Comparison of ENCODE assay signal across 8 cellular contexts in genomic region chr15:74873756-74874424, GRCh38. TPM values are rescaled to one million over a fixed set of nuclear protein-coding genes. Genes with fewer than 3 reads are reported as not detected.
DNase-seq lines count a peak whose midpoint lies in the region; ATAC-seq and TF ChIP-seq lines count a peak whose summit lies in the region.

No MANE protein-coding gene starts in this region.

- WGBS in mesendoderm (ENCODE audit: extremely low coverage, insufficient coverage, low lambda C conversion rate): no CpG with 5 or more reads among the region's 16 CpGs

- peaks cover 12% of the 10 kb centered on the region for H3K79me2 ChIP-seq in mesendoderm (ENCODE audit: control insufficient read depth, insufficient read depth, low read length)

- no peaks in the 10 kb centered on the region for H3K9me3 ChIP-seq in vagina

- H3K79me1 ChIP-seq in mesendoderm (ENCODE audit: low read length): no peaks in the 10 kb centered on the region

- H3K36me3 ChIP-seq in mesendoderm (ENCODE audit: control insufficient read depth, insufficient read depth, low read length): no peaks in the 10 kb centered on the region
- no peaks in the 10 kb centered on the region for H3K36me3 ChIP-seq in vagina

- no peak overlapping the region for H2BK15ac ChIP-seq in mesendoderm (replicated peaks; ENCODE audit: low read depth)

- H3K4me2 ChIP-seq in mesendoderm (ENCODE audit: low read length): peak overlapping the region; percentile 43

- peak overlapping the region; percentile 1 for H3K4me3 ChIP-seq in mesendoderm (ENCODE audit: low read length)
- H3K4me3 ChIP-seq in vagina: peak overlapping the region; percentile 54 to 69

- peak overlapping the region; percentile 52 for H3K27ac ChIP-seq in caudate nucleus (ENCODE audit: low read depth, low read length)
- no peak overlapping the region for H3K27ac ChIP-seq in mesendoderm (ENCODE audit: low read depth, low read length)
- H3K27ac ChIP-seq in vagina: peak overlapping the region; percentile 84

- no peak overlapping the region for H4K5ac ChIP-seq in mesendoderm (ENCODE audit: low read length)

- no peak for TF ChIP-seq CTCF in vagina (IDR thresholded peaks at IDR 0.05)

- DNase-seq in NOMO-1 treated with DMSO at 0.1 percent for 48 hours (lab: John Stamatoyannopoulos, UW; ENCODE audit: unreplicated experiment) (peak; percentile 40), NOMO-1 treated with dmso at 0.1 percent for 144 hours (lab: John Stamatoyannopoulos, UW; ENCODE audit: unreplicated experiment) (no peak), NCI-H460 (ENCODE audit: extremely low read depth, low read depth) (peak; percentile 7), caudate nucleus (lab: John Stamatoyannopoulos, UW) (peak in 8 of 61 donors; percentile 13 to 50 (median 42)), mesendoderm (peak; percentile 67), vagina (ENCODE audit: extremely low spot score in 2 of 2) (no peak)

- H3K4me1 ChIP-seq in mesendoderm (ENCODE audit: control insufficient read depth, low read depth, low read length) (peaks cover 2% of the 10 kb centered on the region), vagina (peaks cover 38% of the 10 kb centered on the region)

- intact Hi-C loops in vagina (cut with DNase I): no loop called here

- H3K4ac ChIP-seq in mesendoderm (ENCODE audit: low read depth, low read length): no peak overlapping the region

- H3K56ac ChIP-seq in mesendoderm (ENCODE audit: low read length): peak overlapping the region; percentile 51

- H2AK5ac ChIP-seq in mesendoderm (ENCODE audit: low read length): no peak overlapping the region

- no peaks in the 10 kb centered on the region for H3K27me3 ChIP-seq in mesendoderm (ENCODE audit: insufficient read depth, low read length, poor library complexity)
- no peaks in the 10 kb centered on the region for H3K27me3 ChIP-seq in vagina

- no peak overlapping the region for H2BK5ac ChIP-seq in mesendoderm (ENCODE audit: low read length)

- no peak overlapping the region for H2BK120ac ChIP-seq in mesendoderm (ENCODE audit: low read depth, low read length)

- ATAC-seq in HG03108 (IDR thresholded peaks at IDR 0.05; ENCODE audit: unreplicated experiment) (no peak), HG02970 (IDR thresholded peaks at IDR 0.05; ENCODE audit: low FRiP score, unreplicated experiment) (no peak)

- no peak overlapping the region for H3K18ac ChIP-seq in mesendoderm (ENCODE audit: low read length)

- no peak overlapping the region for H3K23ac ChIP-seq in mesendoderm (ENCODE audit: low read length)

- no peak for TF ChIP-seq POLR2A in vagina (IDR thresholded peaks at IDR 0.05)

- H4K8ac ChIP-seq in mesendoderm (ENCODE audit: low read depth, low read length): no peak overlapping the region

- H3K9ac ChIP-seq in mesendoderm (ENCODE audit: low read length): peak overlapping the region; percentile 72

RNA-seq across cellular contexts. Expression of gene SCAMP2, which starts 0.7 kb away (rescaled TPM):
- total RNA-seq in NCI-H460 (2014; rRNA removed; shearing (Covaris generic)): 20.4 and 27.6 TPM in 2 replicates
- 26.3 and 26.6 TPM in 2 replicates for polyA plus RNA-seq in NCI-H460 (2014; cell fraction: nucleus; rRNA removed)
- 36.0 TPM for polyA plus RNA-seq in mesendoderm (2013, experiment 1 of 2)
- polyA plus RNA-seq in mesendoderm (2013, experiment 2 of 2): 32.5 TPM
- total RNA-seq in vagina: 56.7 TPM

RNA-seq across cellular contexts. Expression of gene MPI, which starts 16.0 kb away (rescaled TPM):
- total RNA-seq in NCI-H460 (2014; rRNA removed; shearing (Covaris generic)): 31.6 and 39.8 TPM in 2 replicates
- 85.7 and 180 TPM in 2 replicates for polyA plus RNA-seq in NCI-H460 (2014; cell fraction: nucleus; rRNA removed)
- polyA plus RNA-seq in mesendoderm (2013, experiment 1 of 2): 21.1 TPM
- polyA plus RNA-seq in mesendoderm (2013, experiment 2 of 2): 20.1 TPM
- total RNA-seq in vagina: 43.2 TPM

RNA-seq across cellular contexts. Expression of gene ULK3, which starts 30.9 kb away (rescaled TPM):
- total RNA-seq in NCI-H460 (2014; rRNA removed; shearing (Covaris generic)): 32.1 and 32.7 TPM in 2 replicates
- 194 and 223 TPM in 2 replicates for polyA plus RNA-seq in NCI-H460 (2014; cell fraction: nucleus; rRNA removed)
- polyA plus RNA-seq in mesendoderm (2013, experiment 1 of 2): 13.7 TPM
- 13.9 TPM for polyA plus RNA-seq in mesendoderm (2013, experiment 2 of 2)
- total RNA-seq in vagina: 75.9 TPM

RNA-seq across cellular contexts. Expression of gene FAM219B, which starts 32.8 kb away (rescaled TPM):
- 41.3 and 41.9 TPM in 2 replicates for total RNA-seq in NCI-H460 (2014; rRNA removed; shearing (Covaris generic))
- 240 and 265 TPM in 2 replicates for polyA plus RNA-seq in NCI-H460 (2014; cell fraction: nucleus; rRNA removed)
- polyA plus RNA-seq in mesendoderm (2013, experiment 1 of 2): 24.2 TPM
- 24.6 TPM for polyA plus RNA-seq in mesendoderm (2013, experiment 2 of 2)
- total RNA-seq in vagina: 51.6 TPM

RNA-seq across cellular contexts. Expression of gene CPLX3, which starts 47.5 kb away (rescaled TPM):
- total RNA-seq in NCI-H460 (2014; rRNA removed; shearing (Covaris generic)): 0.07 TPM in 1 of 2 replicates, not detected in the other
- not detected in 2 replicates for polyA plus RNA-seq in NCI-H460 (2014; cell fraction: nucleus; rRNA removed)
- polyA plus RNA-seq in mesendoderm (2013, experiment 1 of 2): 0.22 TPM
- 0.24 TPM for polyA plus RNA-seq in mesendoderm (2013, experiment 2 of 2)
- not detected for total RNA-seq in vagina

Comparison
In these comparisons a context has a peak if more than half of its experiments do, and no peak if none do; other contexts are left out.
1. DNase-seq: peak in NOMO-1 treated with DMSO at 0.1 percent for 48 hours (single experiment), NCI-H460 (single experiment) and mesendoderm (single experiment); none in NOMO-1 treated with dmso at 0.1 percent for 144 hours (single experiment) and vagina (0 of 2).